8 cellular contexts compared by ENCODE assay signal in genomic region chr20:25248501-25249172, GRCh38. TPM values are rescaled to one million over a fixed set of nuclear protein-coding genes. Genes with fewer than 3 reads are reported as not detected.
DNase-seq lines count a peak whose midpoint lies in the region; ATAC-seq and TF ChIP-seq lines count a peak whose summit lies in the region.

No MANE protein-coding gene starts in this region.

- H3K4me1 ChIP-seq in endodermal cell (ENCODE audit: control insufficient read depth, insufficient read depth, low read length) = no peaks in the 10 kb centered on the region
- H3K4me1 ChIP-seq in thymus (ENCODE audit: control insufficient read depth, insufficient read depth, low read length) = peaks cover 14% of the 10 kb centered on the region

- DNase-seq in CD14-positive monocyte (ENCODE audit: low spot score) (no peak), SK-N-DZ (ENCODE audit: low spot score) (peak; percentile 41), endodermal cell (peak; percentile 76), medulla oblongata (ENCODE audit: extremely low spot score) (peak; percentile 75), NCI-H1417 treated with DMSO at 0.1 percent for 48 hours (lab: John Stamatoyannopoulos, UW) (no peak)

- intact Hi-C loops in CD14-positive monocyte (cut with micrococcal nuclease) = loop anchor here (5.0 kb wide), 5 partner anchors 51 to 256 kb away; partner anchors contain the start of genes ABHD12 (in 2 of the 2), APMAP (in 2 of the 2), ACSS1 (in 1 of the 2) and ENTPD6 (in 1 of the 2)

- peak overlapping the region; percentile 84 for H3K27ac ChIP-seq in endodermal cell (ENCODE audit: low read depth, low read length)
- peak overlapping the region; percentile 84 for H3K27ac ChIP-seq in thymus (ENCODE audit: low read depth)

- peak overlapping the region; percentile 73 for H3K9ac ChIP-seq in endodermal cell (ENCODE audit: extremely low read depth, low read length, poor library complexity, severe bottlenecking)

- TF ChIP-seq CTCF in CD14-positive monocyte (IDR thresholded peaks at IDR 0.05) (no peak), endodermal cell (conservative IDR thresholded peaks at IDR 0.05) (no peak)

- ATAC-seq in GM19035 (IDR thresholded peaks at IDR 0.05; ENCODE audit: unreplicated experiment) = peak; percentile 30
- ATAC-seq in HG03280 (IDR thresholded peaks at IDR 0.05; ENCODE audit: unreplicated experiment) = peak; percentile 0

- H3K36me3 ChIP-seq in endodermal cell (ENCODE audit: control insufficient read depth, insufficient read depth, low read length) = peaks cover 6% of the 10 kb centered on the region
- peaks cover 3% of the 10 kb centered on the region for H3K36me3 ChIP-seq in thymus (ENCODE audit: control insufficient read depth, insufficient read depth)

- peaks cover 0 to 2% (median 1%) of the 10 kb centered on the region in 7 donors for H3K9me3 Mint-ChIP-seq in CD14-positive monocyte
- peaks cover 2% of the 10 kb centered on the region for H3K9me3 Mint-ChIP-seq in endodermal cell

- peak overlapping the region; percentile 84 to 92 for H3K4me3 Mint-ChIP-seq in CD14-positive monocyte
- peak overlapping the region; percentile 76 for H3K4me3 Mint-ChIP-seq in endodermal cell

- peak overlapping the region in 5 of 7 donors; percentile 64 to 92 (median 82) for H3K27ac Mint-ChIP-seq in CD14-positive monocyte
- peak overlapping the region; percentile 79 for H3K27ac Mint-ChIP-seq in endodermal cell

- H3K9me3 ChIP-seq in endodermal cell (ENCODE audit: control insufficient read depth, low read length) (peaks cover 2% of the 10 kb centered on the region), thymus (ENCODE audit: control insufficient read depth) (no peaks in the 10 kb centered on the region)

- H3K27me3 Mint-ChIP-seq in CD14-positive monocyte (ENCODE audit: low read depth in 3 of 3) (peaks cover 10 to 15% (median 12%) of the 10 kb centered on the region in 3 donors), endodermal cell (ENCODE audit: insufficient read depth) (peaks cover 7% of the 10 kb centered on the region)

- 1 to 2% methylated on average over 6 to 42 of the region's 43 CpGs for WGBS in endodermal cell (ENCODE audit: insufficient coverage in 1 of 2, insufficient read length in 1 of 2), 2 experiments
- 4% methylated on average over 43 of the region's 43 CpGs for WGBS in thymus

- peak overlapping the region; percentile 99 for H3K4me3 ChIP-seq in endodermal cell (ENCODE audit: low read length)
- H3K4me3 ChIP-seq in thymus (ENCODE audit: low read length) = peak overlapping the region; percentile 68

- H3K4me1 Mint-ChIP-seq in CD14-positive monocyte = peaks cover 45% of the 10 kb centered on the region
- H3K4me1 Mint-ChIP-seq in endodermal cell = peaks cover 49% of the 10 kb centered on the region

- peaks cover 11 to 22% of the 10 kb centered on the region in 2 donors for H3K36me3 Mint-ChIP-seq in CD14-positive monocyte
- peaks cover 5% of the 10 kb centered on the region for H3K36me3 Mint-ChIP-seq in endodermal cell (ENCODE audit: low read depth)

- H3K27me3 ChIP-seq in endodermal cell (ENCODE audit: control insufficient read depth, insufficient read depth, low read length, poor library complexity, severe bottlenecking) (no peaks in the 10 kb centered on the region), thymus (ENCODE audit: control insufficient read depth, insufficient read depth) (no peaks in the 10 kb centered on the region)

RNA-seq across cellular contexts. Expression of gene PYGB, which starts 0.8 kb away (rescaled TPM):
- polyA plus RNA-seq in CD14-positive monocyte (10 to 100 TPM; 26.7 to 33.2 TPM), thymus (52.6 TPM)
- 127 and 155 TPM in 2 replicates for polyA plus RNA-seq in SK-N-DZ (2014; cell fraction: cytosol; rRNA removed)
- 212 and 244 TPM in 2 replicates for polyA plus RNA-seq in SK-N-DZ (2014; cell fraction: nucleus; rRNA removed)
- total RNA-seq in endodermal cell = 10 to 100 TPM; 59.3 to 66.8 TPM
- polyA plus RNA-seq in endodermal cell (2013, experiment 1 of 2) = 48.4 TPM
- 48.7 TPM for polyA plus RNA-seq in endodermal cell (2013, experiment 2 of 2)

RNA-seq across cellular contexts. Expression of gene ENTPD6, which starts 53.1 kb away (rescaled TPM):
- 10 to 100 TPM; 36.2 to 47.0 TPM for polyA plus RNA-seq in CD14-positive monocyte
- 58.0 and 61.2 TPM in 2 replicates for polyA plus RNA-seq in SK-N-DZ (2014; cell fraction: cytosol; rRNA removed)
- 253 and 269 TPM in 2 replicates for polyA plus RNA-seq in SK-N-DZ (2014; cell fraction: nucleus; rRNA removed)
- total RNA-seq in endodermal cell = 10 to 100 TPM; 77.1 to 93.6 TPM
- polyA plus RNA-seq in endodermal cell (2013, experiment 1 of 2) = 49.8 TPM
- 44.7 TPM for polyA plus RNA-seq in endodermal cell (2013, experiment 2 of 2)
- 71.0 TPM for polyA plus RNA-seq in thymus

Comparison
In these comparisons a context has a peak if more than half of its experiments do, and no peak if none do; other contexts are left out.
1. DNase-seq: peak in SK-N-DZ (single experiment), endodermal cell (single experiment) and medulla oblongata (single experiment); none in CD14-positive monocyte (single experiment) and NCI-H1417 treated with DMSO at 0.1 percent for 48 hours (single experiment).